In genomic region chr18:6406075-6406909, GRCh38 we compare ENCODE assay signal across 13 cellular contexts. TPM values are rescaled to one million over a fixed set of nuclear protein-coding genes. Genes with fewer than 3 reads are reported as not detected.
DNase-seq lines count a peak whose midpoint lies in the region; ATAC-seq, FAIRE-seq and TF ChIP-seq lines count a peak whose summit lies in the region.
"Had no signal": no experiment of that assay in that cellular context is flagged by ENCODE, and none has a peak within 500 bp of the region (broad histone marks: within the 10 kb centered on the region; RNA-seq: fewer than 3 reads in every experiment).

No MANE protein-coding gene starts in this region.

- H3K79me2 ChIP-seq in HepG2 (ENCODE audit: insufficient read depth, low read length), result peaks cover 83% of the 10 kb centered on the region

- H3K27me3 ChIP-seq in left ventricle myocardium inferior (ENCODE audit: low read depth) (peaks cover 9% of the 10 kb centered on the region), breast epithelium (no peaks in the 10 kb centered on the region), HepG2 (ENCODE audit: control insufficient read depth in 1 of 2, insufficient read depth in 2 of 2, low read length in 2 of 2) (no peaks in the 10 kb centered on the region)

- no peak for TF ChIP-seq CTCF in left ventricle myocardium inferior (IDR thresholded peaks at IDR 0.05; ENCODE audit: borderline replicate concordance)
- TF ChIP-seq CTCF in breast epithelium (IDR thresholded peaks at IDR 0.05), result no peak
- no peak for TF ChIP-seq CTCF in HepG2 (CRISPR knock-in tag; IDR thresholded peaks at IDR 0.05)

- DNase-seq in left ventricle myocardium superior, result no peak
- no peak for DNase-seq in left ventricle myocardium inferior
- peak in 1 of 2 donors; percentile 24 for DNase-seq in breast epithelium (ENCODE audit: low spot score in 2 of 2)
- DNase-seq in HepG2 (ENCODE audit: low spot score), result peak; percentile 61
- no peak for DNase-seq in mesenteric fat pad (ENCODE audit: low spot score)
- DNase-seq in NCI-H1417 treated with DMSO at 0.1 percent for 48 hours (lab: John Stamatoyannopoulos, UW), result no peak
- DNase-seq in stimulated activated naive CD4-positive, alpha-beta T cell treated with Interleukin-2 at 50 U/mL for 16 hours (lab: John Stamatoyannopoulos, UW), result no peak
- DNase-seq: activated CD4-positive, alpha-beta T cell treated with anti-CD3 and anti-CD28 coated beads, Interleukin-2, amount 10 ng/mL, durations not matched to agents 7 days and 5 days; activated naive CD4-positive, alpha-beta T cell; stimulated activated CD4-positive, alpha-beta T cell treated with anti-CD3 and anti-CD28 coated beads, Interleukin-12 subunit alpha, Interleukin-12 subunit beta, amount 100 ng/mL, for 4 hours; stimulated activated CD8-positive, alpha-beta memory T cell treated with anti-CD3 and anti-CD28 coated beads, Interleukin-4, amount 100 ng/mL, for 48 hours had no signal

- in situ Hi-C loops in HepG2 (cut with HindIII; ENCODE audit: extremely low pct_ligation_motif_present, low pct_unique_long_range_greater_than_20kb), result no loop called here

- H3K36me3 ChIP-seq in left ventricle myocardium inferior (no peaks in the 10 kb centered on the region), breast epithelium (no peaks in the 10 kb centered on the region), HepG2 (replicated peaks in 1 of 2; ENCODE audit: control insufficient read depth in 1 of 2, insufficient read depth in 2 of 2, low read length in 2 of 2) (no peaks in the 10 kb centered on the region)

- 6% methylated on average over 10 of the region's 10 CpGs for WGBS in HepG2 (ENCODE audit: low lambda C conversion rate)

- TF ChIP-seq POLR2A in breast epithelium (IDR thresholded peaks at IDR 0.05) (no peak), HepG2 (IDR thresholded peaks at IDR 0.05; ENCODE audit: insufficient read depth in 1 of 2, low read depth in 2 of 2, low read length in 2 of 2) (no peak)

- no peak overlapping the region for H3K4me3 ChIP-seq in left ventricle myocardium inferior
- H3K4me3 ChIP-seq in breast epithelium, result no peak overlapping the region
- H3K4me3 ChIP-seq in HepG2 (replicated peaks in 1 of 3; ENCODE audit: insufficient read depth in 1 of 3, low read depth in 2 of 3, low read length in 3 of 3), result peak overlapping the region in 2 of 3 experiments; percentile 20 to 45; a peak in 3 of 6 replicates

- ATAC-seq in left ventricle myocardium superior (peak; percentile 24), HepG2 (peak; percentile 62), HG03025 (IDR thresholded peaks at IDR 0.05; ENCODE audit: low FRiP score, unreplicated experiment) (no peak)

- peak overlapping the region; percentile 60 for H3K9ac ChIP-seq in HepG2 (ENCODE audit: insufficient read depth, low read depth, low read length)

- H3K27ac ChIP-seq in left ventricle myocardium inferior (replicated peaks), result no peak overlapping the region
- peak overlapping the region; percentile 91 to 94 for H3K27ac ChIP-seq in breast epithelium
- peak overlapping the region; percentile 84 for H3K27ac ChIP-seq in HepG2 (ENCODE audit: extremely low read length, insufficient read depth, low read length)

- CTCF ChIA-PET in HepG2 (lab: Yijun Ruan, JAX; ENCODE audit: low intra/inter-chr PET ratio, low total read pairs), result no interaction called here

- no peak overlapping the region for H2AFZ ChIP-seq in HepG2 (ENCODE audit: low read length)

- no TSS peak for BruUV-seq in HepG2 (replicated peaks; lab: Mats Ljungman, UMichigan)

- H4K20me1 ChIP-seq in HepG2 (ENCODE audit: insufficient read depth, low read length), result peaks cover 4% of the 10 kb centered on the region; the same call in 1 of the 2 replicates

- intact Hi-C loops in left ventricle myocardium superior (cut with micrococcal nuclease), result no loop called here
- intact Hi-C loops in left ventricle myocardium inferior (cut with micrococcal nuclease), result no loop called here
- intact Hi-C loops in breast epithelium (cut with DNase I; ENCODE audit: low total_unique reads), result no loop called here
- intact Hi-C loops in HepG2 (cut with micrococcal nuclease; ENCODE audit: unreplicated experiment), result loop anchor here (2.0 to 10.0 kb wide), 2 partner anchors 35 to 191 kb away; no protein-coding TSS in a partner anchor

- FAIRE-seq in HepG2 (lab: Jason Lieb, UNC), result peak; percentile 36

- POLR2A ChIA-PET in HepG2 (lab: Yijun Ruan, JAX), result interaction anchor here (1.1 to 2.7 kb wide), 4 partner anchors 9 to 91 kb away, joined by 3 to 18 read pairs (median 4); partner anchors contain the start of gene L3MBTL4

- H3K9me3 ChIP-seq in left ventricle myocardium inferior (replicated peaks) (no peaks in the 10 kb centered on the region), breast epithelium (no peaks in the 10 kb centered on the region), HepG2 (ENCODE audit: low read length) (no peaks in the 10 kb centered on the region)

- peak overlapping the region; percentile 76 for H3K4me2 ChIP-seq in HepG2 (ENCODE audit: low read depth, low read length)

- TF ChIP-seq EP300 in HepG2 (IDR thresholded peaks at IDR 0.05; ENCODE audit: low read depth in 2 of 2, low read length in 2 of 2) (no peak; a peak in 1 of 4 replicates), HepG2 (CRISPR knock-in tag; IDR thresholded peaks at IDR 0.05; ENCODE audit: borderline replicate concordance) (no peak)

- H3K4me1 ChIP-seq in left ventricle myocardium inferior (no peaks in the 10 kb centered on the region), breast epithelium (peaks cover 0 to 8% of the 10 kb centered on the region in 2 donors), HepG2 (ENCODE audit: insufficient read depth, low read length) (peaks cover 81% of the 10 kb centered on the region)

- TF ChIP-seq RAD21 in HepG2 (CRISPR knock-in tag; IDR thresholded peaks at IDR 0.05), result no peak

TF ChIP-seq in HepG2, 621 proteins besides CTCF, POLR2A, EP300 and RAD21 (continues in another document):
- TF ChIP-seq HMGXB4 (CRISPR knock-in tag; IDR thresholded peaks at IDR 0.05; ENCODE audit: borderline replicate concordance in 1 of 2, low read depth in 1 of 2) (0 out of 4 replicates have a peak, but pooled peaks of 1 of the 2 experiments have one; percentile 22), ZNF333 (CRISPR knock-in tag; IDR thresholded peaks at IDR 0.05; ENCODE audit: borderline replicate concordance) (no peak), MAX (IDR thresholded peaks at IDR 0.05) (0 out of 2 replicates have a peak, but pooled peaks have one; percentile 14), ATF4 (CRISPR knock-in tag; IDR thresholded peaks at IDR 0.05) (peak in 1 of 2 experiments; percentile 56; a peak in 2 of 4 replicates), ZNF780A (CRISPR knock-in tag; IDR thresholded peaks at IDR 0.05) (no peak), SYNCRIP (IDR thresholded peaks at IDR 0.05; ENCODE audit: insufficient read depth, low read depth, low read length) (no peak)

RNA-seq across cellular contexts. Expression of gene L3MBTL4, which starts 8.4 kb away (rescaled TPM):
- total RNA-seq in left ventricle myocardium superior (0.89 TPM), left ventricle myocardium inferior (3.5 TPM), breast epithelium (10 to 100 TPM in 2 of 3 donors, 1 to 10 TPM in 1; 7.8 to 23.0 (median 19.7) TPM), HepG2 (2016; rRNA removed; fragmentation: Illumina TruSeq; extraction: Trizol) (12.8 and 13.3 TPM in 2 replicates), mesenteric fat pad (7.5 TPM)
- total RNA-seq in HepG2 (2016; cell fraction: cytosol; rRNA removed; fragmentation: Illumina TruSeq; extraction: Trizol; ENCODE audit: low read depth), result 25.3 and 29.3 TPM in 2 replicates
- total RNA-seq in HepG2 (2016; cell fraction: insoluble cytoplasmic fraction; rRNA removed; fragmentation: Illumina TruSeq; extraction: Trizol), result 11.6 and 12.3 TPM in 2 replicates
- 18.9 and 22.5 TPM in 2 replicates for total RNA-seq in HepG2 (2016; cell fraction: membrane; rRNA removed; fragmentation: Illumina TruSeq; extraction: Trizol)
- 23.9 and 26.7 TPM in 2 replicates for total RNA-seq in HepG2 (2016; cell fraction: nucleus; rRNA removed; fragmentation: Illumina TruSeq; extraction: Trizol)
- 10.8 and 13.6 TPM in 2 replicates for polyA plus RNA-seq in HepG2 (2011; rRNA removed)
- polyA plus RNA-seq in HepG2 (2011; cell fraction: cytosol; rRNA removed), result 7.7 and 12.3 TPM in 2 replicates
- polyA plus RNA-seq in HepG2 (2011; cell fraction: nucleus; rRNA removed), result 16.7 and 22.6 TPM in 2 replicates
- polyA plus RNA-seq in HepG2 (2012), result 17.6 and 21.8 TPM in 2 replicates
- polyA plus RNA-seq in HepG2 (2016; cell fraction: cytosol; fragmentation: Illumina TruSeq; extraction: Trizol; ENCODE audit: low read depth), result 1.4 and 1.5 TPM in 2 replicates
- 9.6 and 10.1 TPM in 2 replicates for polyA plus RNA-seq in HepG2 (2016; cell fraction: insoluble cytoplasmic fraction; fragmentation: Illumina TruSeq; extraction: Trizol; ENCODE audit: low read depth)
- polyA plus RNA-seq in HepG2 (2016; cell fraction: membrane; fragmentation: Illumina TruSeq; extraction: Trizol; ENCODE audit: low read depth), result 3.7 TPM in 2 replicates
- 9.3 and 9.7 TPM in 2 replicates for polyA plus RNA-seq in HepG2 (2016; cell fraction: nucleus; fragmentation: Illumina TruSeq; extraction: Trizol; ENCODE audit: insufficient read depth, low read depth)
- polyA minus RNA-seq in HepG2 (2011; rRNA and poly(A)+ RNA removed; ENCODE audit: low replicate concordance), result 24.0 TPM in 1 of 2 replicates, not detected in the other
- polyA minus RNA-seq in HepG2 (2011; cell fraction: cytosol; rRNA and poly(A)+ RNA removed), result 13.0 and 15.2 TPM in 2 replicates
- polyA minus RNA-seq in HepG2 (2011; cell fraction: nucleus; rRNA and poly(A)+ RNA removed), result 98.6 and 130 TPM in 2 replicates
- total RNA-seq: A673 had no signal

Comparison
In these comparisons a context has a peak if more than half of its experiments do, and no peak if none do; other contexts are left out.
1. H3K4me3 ChIP-seq: peak in HepG2 (2 of 3); none in left ventricle myocardium inferior (single experiment) and breast epithelium (0 of 3).